Comparison of ENCODE assay signal across 16 cellular contexts in genomic region chr1:58839871-58840835, GRCh38. TPM values are rescaled to one million over a fixed set of nuclear protein-coding genes. Genes with fewer than 3 reads are reported as not detected.
DNase-seq lines count a peak whose midpoint lies in the region; ATAC-seq and TF ChIP-seq lines count a peak whose summit lies in the region.
"Had no signal": no experiment of that assay in that cellular context is flagged by ENCODE, and none has a peak within 500 bp of the region (broad histone marks: within the 10 kb centered on the region; RNA-seq: fewer than 3 reads in every experiment).

No MANE protein-coding gene starts in this region.

- H3K27ac ChIP-seq in RWPE1 (no peak overlapping the region), prostate gland (no peak overlapping the region)
- H3K27ac ChIP-seq: BLaER1 treated with 17β-estradiol and CSF1 and Interleukin-3, amounts not matched to agents 10 nM and 100 nM; lower lobe of right lung; testis had no signal

- no peaks in the 10 kb centered on the region for H3K9me3 Mint-ChIP-seq in stimulated activated naive B cell treated with anti-CD40 and anti-IgM and Interleukin-4, amounts not matched to agents 10 μg/mL and 1 μg/mL and 100 μg/mL, for 72 hours
- H3K9me3 Mint-ChIP-seq: naive thymus-derived CD4-positive, alpha-beta T cell had no signal

- H3K9me3 ChIP-seq in prostate gland, result no peaks in the 10 kb centered on the region
- H3K9me3 ChIP-seq: BLaER1 treated with 17β-estradiol and CSF1 and Interleukin-3, amounts not matched to agents 10 nM and 100 nM; lower lobe of right lung; testis had no signal

- no peaks in the 10 kb centered on the region for H3K36me3 ChIP-seq in prostate gland
- H3K36me3 ChIP-seq: BLaER1 treated with 17β-estradiol and CSF1 and Interleukin-3, amounts not matched to agents 10 nM and 100 nM; lower lobe of right lung had no signal

- H3K4me3 ChIP-seq in prostate gland, result no peak overlapping the region
- H3K4me3 ChIP-seq: BLaER1 treated with 17β-estradiol and CSF1 and Interleukin-3, amounts not matched to agents 10 nM and 100 nM; lower lobe of right lung; smooth muscle cell; testis had no signal

- no peaks in the 10 kb centered on the region for H3K4me1 ChIP-seq in prostate gland (replicated peaks)

- TF ChIP-seq CTCF in RWPE1 (conservative IDR thresholded peaks at IDR 0.05; ENCODE audit: low read depth) (no peak), prostate gland (IDR thresholded peaks at IDR 0.05) (no peak)

- no peaks in the 10 kb centered on the region for H3K36me3 Mint-ChIP-seq in stimulated activated naive B cell treated with anti-CD40 and anti-IgM and Interleukin-4, amounts not matched to agents 10 μg/mL and 1 μg/mL and 100 μg/mL, for 72 hours

- no peak overlapping the region for H3K4me3 Mint-ChIP-seq in stimulated activated naive B cell treated with anti-CD40 and anti-IgM and Interleukin-4, amounts not matched to agents 10 μg/mL and 1 μg/mL and 100 μg/mL, for 72 hours
- H3K4me3 Mint-ChIP-seq: naive thymus-derived CD4-positive, alpha-beta T cell had no signal

- intact Hi-C loops in prostate gland (cut with DNase I), result no loop called here

- no peak for ATAC-seq in stimulated activated naive B cell treated with anti-CD40 and anti-IgM and Interleukin-4, amounts not matched to agents 10 μg/mL and 1 μg/mL and 100 μg/mL, for 72 hours (replicated peaks)
- ATAC-seq: naive thymus-derived CD4-positive, alpha-beta T cell had no signal

- no peak for TF ChIP-seq POLR2A in prostate gland (IDR thresholded peaks at IDR 0.05)

- peak; percentile 54 for DNase-seq in GM04504 (ENCODE audit: low read depth)
- peak; percentile 17 for DNase-seq in RWPE1 (ENCODE audit: low spot score)
- DNase-seq in fibroblast of peridontal ligament (ENCODE audit: extremely low read depth), result peak; percentile 94
- DNase-seq in stimulated activated naive B cell treated with anti-CD40 and anti-IgM and Interleukin-4, amounts not matched to agents 10 μg/mL and 1 μg/mL and 100 μg/mL, for 72 hours, result no peak
- DNase-seq in activated CD4-positive, CD25-positive, alpha-beta regulatory T cell treated with anti-CD3 and anti-CD28 coated beads, Interleukin-2, amount 50 U/mL, for 72 hours, result no peak
- no peak for DNase-seq in hippocampal formation (lab: John Stamatoyannopoulos, UW)
- DNase-seq in germinal center (ENCODE audit: low spot score), result no peak
- DNase-seq in prostate gland (ENCODE audit: low spot score), result no peak
- DNase-seq: activated naive CD4-positive, alpha-beta T cell; DMS153; lower lobe of right lung; naive thymus-derived CD4-positive, alpha-beta T cell; NCI-H1105; testis had no signal

- H3K27me3 ChIP-seq in prostate gland (replicated peaks; ENCODE audit: insufficient read depth), result no peaks in the 10 kb centered on the region
- H3K27me3 ChIP-seq: BLaER1 treated with 17β-estradiol and CSF1 and Interleukin-3, amounts not matched to agents 10 nM and 100 nM; testis had no signal

- H3K27ac Mint-ChIP-seq in stimulated activated naive B cell treated with anti-CD40 and anti-IgM and Interleukin-4, amounts not matched to agents 10 μg/mL and 1 μg/mL and 100 μg/mL, for 72 hours, result peak overlapping the region; percentile 9
- H3K27ac Mint-ChIP-seq: naive thymus-derived CD4-positive, alpha-beta T cell had no signal

- WGBS in prostate gland, result 95% methylated on average over 5 of the region's 5 CpGs

- POLR2A ChIA-PET in RWPE1 (lab: Yijun Ruan, JAX; ENCODE audit: low non-redundant PET), result no interaction called here

- H3K27me3 Mint-ChIP-seq in stimulated activated naive B cell treated with anti-CD40 and anti-IgM and Interleukin-4, amounts not matched to agents 10 μg/mL and 1 μg/mL and 100 μg/mL, for 72 hours, result no peaks in the 10 kb centered on the region
- H3K27me3 Mint-ChIP-seq: naive thymus-derived CD4-positive, alpha-beta T cell had no signal

- CTCF ChIA-PET in RWPE1 (lab: Yijun Ruan, JAX), result interaction anchor here (0.5 to 0.7 kb wide), 2 partner anchors 65 to 476 kb away, joined by 3 to 4 read pairs; no protein-coding TSS in a partner anchor

- no peaks in the 10 kb centered on the region for H3K4me1 Mint-ChIP-seq in stimulated activated naive B cell treated with anti-CD40 and anti-IgM and Interleukin-4, amounts not matched to agents 10 μg/mL and 1 μg/mL and 100 μg/mL, for 72 hours

RNA-seq across cellular contexts. Expression of gene JUN, which starts 56.3 kb away (rescaled TPM):
- total RNA-seq in prostate gland, result 100 to 1,000 TPM; 154 to 303 TPM

Comparison
In these comparisons a context has a peak if more than half of its experiments do, and no peak if none do; other contexts are left out.
1. DNase-seq: peak in GM04504 (single experiment), RWPE1 (single experiment) and fibroblast of peridontal ligament (single experiment); none in stimulated activated naive B cell treated with anti-CD40 and anti-IgM and Interleukin-4, amounts not matched to agents 10 μg/mL and 1 μg/mL and 100 μg/mL, for 72 hours (single experiment), activated CD4-positive, CD25-positive, alpha-beta regulatory T cell treated with anti-CD3 and anti-CD28 coated beads, Interleukin-2, amount 50 U/mL, for 72 hours (single experiment), hippocampal formation (0 of 2), germinal center (single experiment) and prostate gland (single experiment).